In genomic region chr9:89635007-89635742, GRCh38 we compare ENCODE assay signal across 1 cellular context.
TF ChIP-seq lines count a peak whose summit lies in the region.

No MANE protein-coding gene starts in this region.

TF ChIP-seq in HepG2, 621 proteins besides CTCF, POLR2A, EP300 and RAD21 (continued from another document):
- TF ChIP-seq ZNF609 (CRISPR knock-in tag; IDR thresholded peaks at IDR 0.05; ENCODE audit: borderline replicate concordance) (no peak), ZNF607 (CRISPR knock-in tag; IDR thresholded peaks at IDR 0.05; ENCODE audit: borderline replicate concordance) (no peak), THAP7 (CRISPR knock-in tag; IDR thresholded peaks at IDR 0.05) (no peak), RFX5 (IDR thresholded peaks at IDR 0.05; ENCODE audit: low read depth, low read length) (no peak), ZNF562 (CRISPR knock-in tag; IDR thresholded peaks at IDR 0.05; ENCODE audit: borderline replicate concordance) (no peak), MAF1 (CRISPR knock-in tag; IDR thresholded peaks at IDR 0.05; ENCODE audit: borderline replicate concordance) (no peak), ZBTB46 (CRISPR knock-in tag; IDR thresholded peaks at IDR 0.05; ENCODE audit: borderline replicate concordance) (no peak), MBNL3 (CRISPR knock-in tag; conservative IDR thresholded peaks at IDR 0.05) (no peak)
